ENCODE assay signal across 1 cellular context in the genomic region with DNA sequence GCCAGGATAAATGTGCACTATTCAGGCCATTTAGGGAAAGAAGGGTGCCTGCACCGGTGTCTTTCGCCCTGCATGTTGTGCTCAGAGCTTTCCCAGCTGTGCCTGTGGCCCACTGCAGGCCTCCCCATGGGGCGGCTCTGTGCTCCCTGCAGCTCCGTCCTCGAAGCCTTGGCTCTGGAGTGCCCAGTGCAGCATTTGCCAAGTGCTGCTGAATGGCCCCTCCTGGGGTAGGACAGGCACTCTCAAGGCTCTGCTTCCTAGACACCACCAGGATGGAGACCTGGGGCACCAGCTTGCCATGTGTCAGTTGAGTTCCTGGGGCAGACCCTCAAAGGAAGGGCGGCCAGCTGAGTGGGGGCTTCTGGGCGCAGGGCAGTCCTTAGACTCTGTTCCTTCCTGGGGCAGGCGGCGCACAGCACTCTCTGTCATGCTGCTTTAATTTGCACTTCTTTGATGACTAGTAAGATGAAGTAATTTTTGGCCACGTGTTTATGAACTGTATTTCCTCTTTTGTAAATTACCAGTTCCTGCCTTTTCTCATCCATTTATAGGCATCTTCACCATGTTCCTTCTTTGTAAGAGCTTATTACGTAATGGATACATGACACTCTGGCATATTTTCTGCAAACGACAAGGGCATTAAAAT.
TF ChIP-seq lines count a peak whose summit lies in the region.

No MANE protein-coding gene starts in this region.

TF ChIP-seq in GM23338, 12 proteins besides CTCF, POLR2A, EP300 and RAD21 (continued from another document):
- TF ChIP-seq, protein P1, sequence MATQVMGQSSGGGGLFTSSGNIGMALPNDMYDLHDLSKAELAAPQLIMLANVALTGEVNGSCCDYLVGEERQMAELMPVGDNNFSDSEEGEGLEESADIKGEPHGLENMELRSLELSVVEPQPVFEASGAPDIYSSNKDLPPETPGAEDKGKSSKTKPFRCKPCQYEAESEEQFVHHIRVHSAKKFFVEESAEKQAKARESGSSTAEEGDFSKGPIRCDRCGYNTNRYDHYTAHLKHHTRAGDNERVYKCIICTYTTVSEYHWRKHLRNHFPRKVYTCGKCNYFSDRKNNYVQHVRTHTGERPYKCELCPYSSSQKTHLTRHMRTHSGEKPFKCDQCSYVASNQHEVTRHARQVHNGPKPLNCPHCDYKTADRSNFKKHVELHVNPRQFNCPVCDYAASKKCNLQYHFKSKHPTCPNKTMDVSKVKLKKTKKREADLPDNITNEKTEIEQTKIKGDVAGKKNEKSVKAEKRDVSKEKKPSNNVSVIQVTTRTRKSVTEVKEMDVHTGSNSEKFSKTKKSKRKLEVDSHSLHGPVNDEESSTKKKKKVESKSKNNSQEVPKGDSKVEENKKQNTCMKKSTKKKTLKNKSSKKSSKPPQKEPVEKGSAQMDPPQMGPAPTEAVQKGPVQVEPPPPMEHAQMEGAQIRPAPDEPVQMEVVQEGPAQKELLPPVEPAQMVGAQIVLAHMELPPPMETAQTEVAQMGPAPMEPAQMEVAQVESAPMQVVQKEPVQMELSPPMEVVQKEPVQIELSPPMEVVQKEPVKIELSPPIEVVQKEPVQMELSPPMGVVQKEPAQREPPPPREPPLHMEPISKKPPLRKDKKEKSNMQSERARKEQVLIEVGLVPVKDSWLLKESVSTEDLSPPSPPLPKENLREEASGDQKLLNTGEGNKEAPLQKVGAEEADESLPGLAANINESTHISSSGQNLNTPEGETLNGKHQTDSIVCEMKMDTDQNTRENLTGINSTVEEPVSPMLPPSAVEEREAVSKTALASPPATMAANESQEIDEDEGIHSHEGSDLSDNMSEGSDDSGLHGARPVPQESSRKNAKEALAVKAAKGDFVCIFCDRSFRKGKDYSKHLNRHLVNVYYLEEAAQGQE (IDR thresholded peaks at IDR 0.05; ENCODE audit: unreplicated experiment) = no peak
- TF ChIP-seq, protein P2, sequence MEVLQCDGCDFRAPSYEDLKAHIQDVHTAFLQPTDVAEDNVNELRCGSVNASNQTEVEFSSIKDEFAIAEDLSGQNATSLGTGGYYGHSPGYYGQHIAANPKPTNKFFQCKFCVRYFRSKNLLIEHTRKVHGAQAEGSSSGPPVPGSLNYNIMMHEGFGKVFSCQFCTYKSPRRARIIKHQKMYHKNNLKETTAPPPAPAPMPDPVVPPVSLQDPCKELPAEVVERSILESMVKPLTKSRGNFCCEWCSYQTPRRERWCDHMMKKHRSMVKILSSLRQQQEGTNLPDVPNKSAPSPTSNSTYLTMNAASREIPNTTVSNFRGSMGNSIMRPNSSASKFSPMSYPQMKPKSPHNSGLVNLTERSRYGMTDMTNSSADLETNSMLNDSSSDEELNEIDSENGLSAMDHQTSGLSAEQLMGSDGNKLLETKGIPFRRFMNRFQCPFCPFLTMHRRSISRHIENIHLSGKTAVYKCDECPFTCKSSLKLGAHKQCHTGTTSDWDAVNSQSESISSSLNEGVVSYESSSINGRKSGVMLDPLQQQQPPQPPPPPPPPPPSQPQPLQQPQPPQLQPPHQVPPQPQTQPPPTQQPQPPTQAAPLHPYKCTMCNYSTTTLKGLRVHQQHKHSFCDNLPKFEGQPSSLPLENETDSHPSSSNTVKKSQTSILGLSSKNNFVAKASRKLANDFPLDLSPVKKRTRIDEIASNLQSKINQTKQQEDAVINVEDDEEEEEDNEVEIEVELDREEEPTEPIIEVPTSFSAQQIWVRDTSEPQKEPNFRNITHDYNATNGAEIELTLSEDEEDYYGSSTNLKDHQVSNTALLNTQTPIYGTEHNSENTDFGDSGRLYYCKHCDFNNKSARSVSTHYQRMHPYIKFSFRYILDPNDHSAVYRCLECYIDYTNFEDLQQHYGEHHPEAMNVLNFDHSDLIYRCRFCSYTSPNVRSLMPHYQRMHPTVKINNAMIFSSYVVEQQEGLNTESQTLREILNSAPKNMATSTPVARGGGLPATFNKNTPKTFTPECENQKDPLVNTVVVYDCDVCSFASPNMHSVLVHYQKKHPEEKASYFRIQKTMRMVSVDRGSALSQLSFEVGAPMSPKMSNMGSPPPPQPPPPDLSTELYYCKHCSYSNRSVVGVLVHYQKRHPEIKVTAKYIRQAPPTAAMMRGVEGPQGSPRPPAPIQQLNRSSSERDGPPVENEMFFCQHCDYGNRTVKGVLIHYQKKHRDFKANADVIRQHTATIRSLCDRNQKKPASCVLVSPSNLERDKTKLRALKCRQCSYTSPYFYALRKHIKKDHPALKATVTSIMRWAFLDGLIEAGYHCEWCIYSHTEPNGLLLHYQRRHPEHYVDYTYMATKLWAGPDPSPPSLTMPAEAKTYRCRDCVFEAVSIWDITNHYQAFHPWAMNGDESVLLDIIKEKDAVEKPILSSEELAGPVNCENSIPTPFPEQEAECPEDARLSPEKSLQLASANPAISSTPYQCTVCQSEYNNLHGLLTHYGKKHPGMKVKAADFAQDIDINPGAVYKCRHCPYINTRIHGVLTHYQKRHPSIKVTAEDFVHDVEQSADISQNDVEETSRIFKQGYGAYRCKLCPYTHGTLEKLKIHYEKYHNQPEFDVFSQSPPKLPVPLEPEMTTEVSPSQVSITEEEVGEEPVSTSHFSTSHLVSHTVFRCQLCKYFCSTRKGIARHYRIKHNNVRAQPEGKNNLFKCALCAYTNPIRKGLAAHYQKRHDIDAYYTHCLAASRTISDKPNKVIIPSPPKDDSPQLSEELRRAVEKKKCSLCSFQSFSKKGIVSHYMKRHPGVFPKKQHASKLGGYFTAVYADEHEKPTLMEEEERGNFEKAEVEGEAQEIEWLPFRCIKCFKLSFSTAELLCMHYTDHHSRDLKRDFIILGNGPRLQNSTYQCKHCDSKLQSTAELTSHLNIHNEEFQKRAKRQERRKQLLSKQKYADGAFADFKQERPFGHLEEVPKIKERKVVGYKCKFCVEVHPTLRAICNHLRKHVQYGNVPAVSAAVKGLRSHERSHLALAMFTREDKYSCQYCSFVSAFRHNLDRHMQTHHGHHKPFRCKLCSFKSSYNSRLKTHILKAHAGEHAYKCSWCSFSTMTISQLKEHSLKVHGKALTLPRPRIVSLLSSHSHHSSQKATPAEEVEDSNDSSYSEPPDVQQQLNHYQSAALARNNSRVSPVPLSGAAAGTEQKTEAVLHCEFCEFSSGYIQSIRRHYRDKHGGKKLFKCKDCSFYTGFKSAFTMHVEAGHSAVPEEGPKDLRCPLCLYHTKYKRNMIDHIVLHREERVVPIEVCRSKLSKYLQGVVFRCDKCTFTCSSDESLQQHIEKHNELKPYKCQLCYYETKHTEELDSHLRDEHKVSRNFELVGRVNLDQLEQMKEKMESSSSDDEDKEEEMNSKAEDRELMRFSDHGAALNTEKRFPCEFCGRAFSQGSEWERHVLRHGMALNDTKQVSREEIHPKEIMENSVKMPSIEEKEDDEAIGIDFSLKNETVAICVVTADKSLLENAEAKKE (CRISPR knock-in tag; IDR thresholded peaks at IDR 0.05) = no peak
- TF ChIP-seq JUNB (IDR thresholded peaks at IDR 0.05; ENCODE audit: unreplicated experiment) = no peak
- TF ChIP-seq STAT1 (IDR thresholded peaks at IDR 0.05; ENCODE audit: unreplicated experiment) = no peak
- no peak for TF ChIP-seq EZH2phosphoT487 (IDR thresholded peaks at IDR 0.05; ENCODE audit: unreplicated experiment)
- TF ChIP-seq, protein P3, sequence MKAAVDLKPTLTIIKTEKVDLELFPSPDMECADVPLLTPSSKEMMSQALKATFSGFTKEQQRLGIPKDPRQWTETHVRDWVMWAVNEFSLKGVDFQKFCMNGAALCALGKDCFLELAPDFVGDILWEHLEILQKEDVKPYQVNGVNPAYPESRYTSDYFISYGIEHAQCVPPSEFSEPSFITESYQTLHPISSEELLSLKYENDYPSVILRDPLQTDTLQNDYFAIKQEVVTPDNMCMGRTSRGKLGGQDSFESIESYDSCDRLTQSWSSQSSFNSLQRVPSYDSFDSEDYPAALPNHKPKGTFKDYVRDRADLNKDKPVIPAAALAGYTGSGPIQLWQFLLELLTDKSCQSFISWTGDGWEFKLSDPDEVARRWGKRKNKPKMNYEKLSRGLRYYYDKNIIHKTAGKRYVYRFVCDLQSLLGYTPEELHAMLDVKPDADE (IDR thresholded peaks at IDR 0.05) = no peak
- no peak for TF ChIP-seq NANOG (IDR thresholded peaks at IDR 0.05; ENCODE audit: borderline replicate concordance)
- no peak for TF ChIP-seq EZH2 (IDR thresholded peaks at IDR 0.05; ENCODE audit: low read depth, unreplicated experiment)
- TF ChIP-seq ZNF114 (CRISPR knock-in tag; IDR thresholded peaks at IDR 0.05) = no peak
